ENCODE assay signal across 9 cellular contexts in the genomic region with DNA sequence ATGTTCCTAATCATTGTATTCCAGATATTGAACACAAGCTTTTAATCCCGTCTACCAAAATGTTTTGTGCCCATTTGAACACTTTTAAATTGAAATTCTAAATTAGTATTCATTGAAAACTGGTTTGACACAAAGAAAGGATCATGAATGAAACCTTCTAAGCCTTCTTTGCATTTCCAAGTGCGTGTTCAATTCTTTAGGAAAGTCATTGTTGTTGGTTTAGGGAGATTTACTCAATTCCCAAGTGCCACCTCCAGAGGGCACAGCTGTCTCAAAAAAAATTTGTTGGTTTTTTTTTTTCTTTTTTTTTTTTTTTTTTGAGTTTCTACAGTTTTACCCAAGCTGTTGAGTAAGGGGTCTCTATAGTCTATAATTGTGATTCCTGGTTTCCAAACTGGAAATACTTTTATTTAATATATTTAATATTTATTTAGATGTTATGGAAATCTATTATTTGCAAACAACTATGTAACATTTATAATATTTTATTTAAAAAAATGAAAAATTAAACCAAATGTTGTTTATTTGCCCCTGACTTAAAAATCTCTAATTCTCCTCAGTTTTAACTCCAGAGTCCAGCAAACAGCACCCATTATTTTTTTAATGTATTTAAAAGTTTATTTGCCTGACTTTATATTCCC.
DNase-seq lines count a peak whose midpoint lies in the region; ATAC-seq and TF ChIP-seq lines count a peak whose summit lies in the region.
"Had no signal": no experiment of that assay in that cellular context is flagged by ENCODE, and none has a peak within 500 bp of the region (broad histone marks: within the 10 kb centered on the region; RNA-seq: fewer than 3 reads in every experiment).

No MANE protein-coding gene starts in this region.

- no peak for TF ChIP-seq POLR2A in Peyer's patch (IDR thresholded peaks at IDR 0.05)

- no peaks in the 10 kb centered on the region for H3K36me3 ChIP-seq in PC-3 (ENCODE audit: low read depth, low read length)
- no peaks in the 10 kb centered on the region for H3K36me3 ChIP-seq in Peyer's patch

- H3K9ac ChIP-seq in PC-3 (ENCODE audit: low read length), result no peak overlapping the region

- BruUV-seq in PC-3 (replicated peaks; lab: Mats Ljungman, UMichigan), result no TSS peak

- POLR2A ChIA-PET in PC-3 (lab: Charles Lee; ENCODE audit: unreplicated experiment), result no interaction called here

- H3K9me3 ChIP-seq in PC-3 (ENCODE audit: low read length) (no peaks in the 10 kb centered on the region), Peyer's patch (no peaks in the 10 kb centered on the region)

- H3K4me1 ChIP-seq in PC-3 (ENCODE audit: insufficient read depth, low read length) (peaks cover 9% of the 10 kb centered on the region), Peyer's patch (peaks cover 0 to 9% (median 3%) of the 10 kb centered on the region in 4 donors)

- no peaks in the 10 kb centered on the region for H3K36me3 Mint-ChIP-seq in HFFc6 (ENCODE audit: low read depth)

- peak; percentile 54 for DNase-seq in DMS153 treated with DMSO at 0.1 percent for 48 hours (lab: John Stamatoyannopoulos, UW; ENCODE audit: unreplicated experiment)
- DNase-seq in HFFc6, result peak; percentile 7
- peak; percentile 59 for DNase-seq in PC-3
- no peak for DNase-seq in epithelial cell of proximal tubule (ENCODE audit: low read depth)
- peak; percentile 15 for DNase-seq in putamen (ENCODE audit: low spot score)
- DNase-seq in Peyer's patch, result no peak

- ATAC-seq in PC-3 (no peak), GM21447 (IDR thresholded peaks at IDR 0.05; ENCODE audit: unreplicated experiment) (no peak), GM21723 (IDR thresholded peaks at IDR 0.05; ENCODE audit: unreplicated experiment) (no peak)

- H3K27me3 Mint-ChIP-seq in HFFc6 (ENCODE audit: insufficient read depth), result 0 out of 2 replicates have a peak, but pooled peaks cover 6% of the 10 kb centered on the region

- H4K20me1 ChIP-seq in PC-3 (ENCODE audit: low read length), result no peaks in the 10 kb centered on the region

- H3K4me1 Mint-ChIP-seq in HFFc6 (ENCODE audit: low read depth), result no peaks in the 10 kb centered on the region

- TF ChIP-seq CTCF in HFFc6 (IDR thresholded peaks at IDR 0.05), result peak; percentile 82
- TF ChIP-seq CTCF in PC-3 (conservative IDR thresholded peaks at IDR 0.05; ENCODE audit: low read depth, low read length), result peak; percentile 65
- TF ChIP-seq CTCF in epithelial cell of proximal tubule (conservative IDR thresholded peaks at IDR 0.05; ENCODE audit: low read depth, low read length), result peak; percentile 70
- TF ChIP-seq CTCF in Peyer's patch (IDR thresholded peaks at IDR 0.05), result peak in 2 of 6 experiments; percentile 16 to 29

- no peaks in the 10 kb centered on the region for H3K79me2 ChIP-seq in PC-3 (ENCODE audit: low read length)

- H3K4me3 Mint-ChIP-seq in HFFc6, result no peak overlapping the region

- no peaks in the 10 kb centered on the region for H3F3A ChIP-seq in PC-3 (ENCODE audit: low read length, unreplicated experiment)

- no peak overlapping the region for H3K27ac Mint-ChIP-seq in HFFc6

- H2AFZ ChIP-seq in PC-3 (ENCODE audit: low read length), result no peak overlapping the region

- H3K27me3 ChIP-seq in PC-3 (ENCODE audit: low read length) (peaks cover 14% of the 10 kb centered on the region; the same call in 1 of the 2 replicates), Peyer's patch (no peaks in the 10 kb centered on the region)

- no peaks in the 10 kb centered on the region for H3K9me3 Mint-ChIP-seq in HFFc6

- H3K27ac ChIP-seq in PC-3 (ENCODE audit: low read length) (no peak overlapping the region), Peyer's patch (no peak overlapping the region)
- H3K27ac ChIP-seq: skin epidermis had no signal

- H3K9me2 ChIP-seq in PC-3 (replicated peaks; ENCODE audit: low read length), result no peaks in the 10 kb centered on the region

- CTCF ChIA-PET in PC-3 (lab: Charles Lee), result interaction anchor here (0.5 to 0.7 kb wide), 3 partner anchors 53 to 557 kb away, joined by 4 to 5 read pairs (median 5); no protein-coding TSS in a partner anchor

- H3K4me3 ChIP-seq in PC-3 (ENCODE audit: low read length), result no peak overlapping the region
- no peak overlapping the region for H3K4me3 ChIP-seq in epithelial cell of proximal tubule (ENCODE audit: low read depth, low read length)
- no peak overlapping the region for H3K4me3 ChIP-seq in Peyer's patch

- H3K4me2 ChIP-seq in PC-3 (ENCODE audit: low read length), result peak overlapping the region; percentile 22; the same call in 1 of the 2 replicates

- intact Hi-C loops in PC-3 (cut with micrococcal nuclease), result loop anchor here (1.0 to 2.0 kb wide), 5 partner anchors 208 to 1410 kb away; no protein-coding TSS in a partner anchor

Comparison
In these comparisons a context has a peak if more than half of its experiments do, and no peak if none do; other contexts are left out.
1. DNase-seq: peak in DMS153 treated with DMSO at 0.1 percent for 48 hours (single experiment), HFFc6 (single experiment), PC-3 (single experiment) and putamen (single experiment); none in epithelial cell of proximal tubule (single experiment) and Peyer's patch (0 of 3).